Comparison of ENCODE assay signal across 1 cellular context in genomic region chr18:55589625-55590291, GRCh38.
TF ChIP-seq lines count a peak whose summit lies in the region.

No MANE protein-coding gene starts in this region.

TF ChIP-seq in WTC11, 78 proteins besides CTCF, POLR2A, EP300 and RAD21 (continued from another document):
- peak; percentile 82; the same call in 1 of the 2 replicates for TF ChIP-seq ARID4B (CRISPR knock-in tag; IDR thresholded peaks at IDR 0.05; ENCODE audit: borderline replicate concordance)
- TF ChIP-seq SMAD4 (CRISPR knock-in tag; IDR thresholded peaks at IDR 0.05) = no peak
- TF ChIP-seq ERG (CRISPR knock-in tag; IDR thresholded peaks at IDR 0.05) = peak; percentile 83; the same call in 1 of the 2 replicates
- TF ChIP-seq IRF2 (CRISPR knock-in tag; IDR thresholded peaks at IDR 0.05; ENCODE audit: borderline replicate concordance, low read depth) = no peak
- TF ChIP-seq OVOL2 (CRISPR knock-in tag; IDR thresholded peaks at IDR 0.05; ENCODE audit: borderline replicate concordance) = no peak
- no peak for TF ChIP-seq ZNF396 (CRISPR knock-in tag; IDR thresholded peaks at IDR 0.05; ENCODE audit: borderline replicate concordance)
- no peak for TF ChIP-seq ZNF532 (CRISPR knock-in tag; IDR thresholded peaks at IDR 0.05; ENCODE audit: borderline replicate concordance)
- peak; percentile 94 for TF ChIP-seq FOXP4 (CRISPR knock-in tag; IDR thresholded peaks at IDR 0.05)
- TF ChIP-seq MAX (CRISPR knock-in tag; IDR thresholded peaks at IDR 0.05) = peak; percentile 83
- TF ChIP-seq MYBL2 (CRISPR knock-in tag; IDR thresholded peaks at IDR 0.05) = peak; percentile 40; the same call in 1 of the 2 replicates
- TF ChIP-seq PRRX2 (CRISPR knock-in tag; IDR thresholded peaks at IDR 0.05) = peak; percentile 76; the same call in 1 of the 2 replicates
- TF ChIP-seq USF1 (CRISPR knock-in tag; IDR thresholded peaks at IDR 0.05) = no peak; the same call in 1 of the 2 replicates
- no peak for TF ChIP-seq ZNF138 (CRISPR knock-in tag; conservative IDR thresholded peaks at IDR 0.05)
- no peak for TF ChIP-seq ZNF281 (CRISPR knock-in tag; IDR thresholded peaks at IDR 0.05)
- TF ChIP-seq SP1 (CRISPR knock-in tag; conservative IDR thresholded peaks at IDR 0.05) = peak; percentile 91
- peak; percentile 71; the same call in 1 of the 2 replicates for TF ChIP-seq ETV6 (CRISPR knock-in tag; IDR thresholded peaks at IDR 0.05)
- peak; percentile 72; the same call in 1 of the 2 replicates for TF ChIP-seq FOXP1 (CRISPR knock-in tag; IDR thresholded peaks at IDR 0.05; ENCODE audit: borderline replicate concordance)
- TF ChIP-seq ZNF232 (CRISPR knock-in tag; IDR thresholded peaks at IDR 0.05) = peak; percentile 84; the same call in 1 of the 2 replicates
